ENCODE assay signal across 8 cellular contexts in genomic region chr19:9620842-9621155, GRCh38. TPM values are rescaled to one million over a fixed set of nuclear protein-coding genes. Genes with fewer than 3 reads are reported as not detected.
DNase-seq lines count a peak whose midpoint lies in the region; FAIRE-seq and TF ChIP-seq lines count a peak whose summit lies in the region.

No MANE protein-coding gene starts in this region.

- DNase-seq in AG10803 (ENCODE audit: low read depth) (no peak), frontal cortex (ENCODE audit: low spot score in 2 of 2) (no peak), cerebellum (ENCODE audit: low spot score) (no peak), SHP77 treated with DMSO at 0.1 percent for 48 hours (lab: John Stamatoyannopoulos, UW) (no peak), SIG-M5 treated with dmso at 0.1 percent for 504 hours (lab: John Stamatoyannopoulos, UW; ENCODE audit: unreplicated experiment) (no peak)

- H3K9me3 ChIP-seq in HUES48 (ENCODE audit: control insufficient read depth, insufficient read depth, low read length) = peaks cover 3% of the 10 kb centered on the region; the same call in 1 of the 2 replicates
- no peaks in the 10 kb centered on the region for H3K9me3 ChIP-seq in muscle layer of duodenum (ENCODE audit: control insufficient read depth in 1 of 2, low read length in 2 of 2)

- TF ChIP-seq CTCF in AG10803 (conservative IDR thresholded peaks at IDR 0.05; ENCODE audit: low read length) = no peak

- H3K4me3 ChIP-seq in AG10803 (ENCODE audit: low read length) = peak overlapping the region; percentile 99
- peak overlapping the region; percentile 82 for H3K4me3 ChIP-seq in HUES48 (ENCODE audit: low read depth, low read length)
- H3K4me3 ChIP-seq in muscle layer of duodenum (ENCODE audit: low read depth in 1 of 2, low read length in 2 of 2) = peak overlapping the region; percentile 68 to 84

- H3K9ac ChIP-seq in HUES48 (ENCODE audit: low read depth, low read length) = peak overlapping the region; percentile 98

- H3K27ac ChIP-seq in HUES48 (ENCODE audit: low read depth, low read length) (peak overlapping the region; percentile 97), cingulate gyrus (ENCODE audit: low read depth, low read length) (peak overlapping the region; percentile 97), muscle layer of duodenum (ENCODE audit: low read length) (peak overlapping the region; percentile 95)

- no peak for FAIRE-seq in frontal cortex (lab: Jason Lieb, UNC)

- H3K4me1 ChIP-seq in HUES48 (ENCODE audit: control insufficient read depth, insufficient read depth, low read length) = peaks cover 7% of the 10 kb centered on the region
- H3K4me1 ChIP-seq in muscle layer of duodenum (ENCODE audit: control insufficient read depth in 1 of 2, insufficient read depth in 2 of 2, low read length in 2 of 2) = peaks cover 0 to 18% of the 10 kb centered on the region in 2 donors

- H3K36me3 ChIP-seq in HUES48 (ENCODE audit: control insufficient read depth, insufficient read depth, low read length) = peaks cover 38% of the 10 kb centered on the region
- peaks cover 16 to 36% of the 10 kb centered on the region in 2 donors for H3K36me3 ChIP-seq in muscle layer of duodenum (ENCODE audit: control insufficient read depth in 1 of 2, insufficient read depth in 2 of 2, low read length in 2 of 2)

- H3K27me3 ChIP-seq in HUES48 (ENCODE audit: control insufficient read depth, insufficient read depth, low read length) (no peaks in the 10 kb centered on the region), muscle layer of duodenum (ENCODE audit: low read depth, low read length) (no peaks in the 10 kb centered on the region)

RNA-seq across cellular contexts. Expression of gene ZNF561, which starts 0.2 kb away (rescaled TPM):
- total RNA-seq in frontal cortex (39.5 TPM), cerebellum (45.9 TPM)

RNA-seq across cellular contexts. Expression of gene ZNF121, which starts 36.5 kb away (rescaled TPM):
- total RNA-seq in frontal cortex (106 TPM), cerebellum (76.2 TPM)

RNA-seq across cellular contexts. Expression of gene ZNF562, which starts 54.1 kb away (rescaled TPM):
- total RNA-seq in frontal cortex (87.2 TPM), cerebellum (59.4 TPM)
